In genomic region chr1:6743189-6744101, GRCh38 we compare ENCODE assay signal across 10 cellular contexts. TPM values are rescaled to one million over a fixed set of nuclear protein-coding genes. Genes with fewer than 3 reads are reported as not detected.
DNase-seq lines count a peak whose midpoint lies in the region; ATAC-seq and TF ChIP-seq lines count a peak whose summit lies in the region.
"Had no signal": no experiment of that assay in that cellular context is flagged by ENCODE, and none has a peak within 500 bp of the region (broad histone marks: within the 10 kb centered on the region; RNA-seq: fewer than 3 reads in every experiment).

No MANE protein-coding gene starts in this region.

- intact Hi-C loops in dendritic cell treated with granulocyte-macrophage colony-stimulating factor and Interleukin-4, amounts not matched to agents 40 ng/mL and 50 ng/mL, for 4 days (cut with micrococcal nuclease), result loop anchor here (5.0 kb wide), 1 partner anchor 39 kb away; no protein-coding TSS in a partner anchor
- intact Hi-C loops in uterus (cut with DNase I; ENCODE audit: low total_unique reads), result no loop called here

- DNase-seq in AG04449 (ENCODE audit: low read depth, low spot score), result peak; percentile 28
- no peak for DNase-seq in RWPE2 (ENCODE audit: low spot score)
- DNase-seq in uterus, result peak; percentile 56 to 62
- DNase-seq in NCI-H1930 (lab: John Stamatoyannopoulos, UW), result no peak
- no peak for DNase-seq in SK-N-DZ (ENCODE audit: low spot score)

- H3K27me3 Mint-ChIP-seq in dendritic cell treated with granulocyte-macrophage colony-stimulating factor and Interleukin-4, amounts not matched to agents 40 ng/mL and 50 ng/mL, for 4 days, result no peaks in the 10 kb centered on the region

- peak overlapping the region; percentile 53 for H3K4me3 Mint-ChIP-seq in dendritic cell treated with granulocyte-macrophage colony-stimulating factor and Interleukin-4, amounts not matched to agents 40 ng/mL and 50 ng/mL, for 4 days
- H3K4me3 Mint-ChIP-seq: stimulated activated naive CD8-positive, alpha-beta T cell treated with anti-CD3 and anti-CD28 coated beads, Interleukin-15, Interleukin-2, amounts not matched to agents 100 ng/mL and 50 ng/mL, for 24 hours had no signal

- peaks cover 3% of the 10 kb centered on the region for H3K9me3 Mint-ChIP-seq in dendritic cell treated with granulocyte-macrophage colony-stimulating factor and Interleukin-4, amounts not matched to agents 40 ng/mL and 50 ng/mL, for 4 days
- H3K9me3 Mint-ChIP-seq: stimulated activated naive CD8-positive, alpha-beta T cell treated with anti-CD3 and anti-CD28 coated beads, Interleukin-15, Interleukin-2, amounts not matched to agents 100 ng/mL and 50 ng/mL, for 24 hours had no signal

- CTCF ChIA-PET in AG04449 (lab: Yijun Ruan, JAX), result interaction anchor here (0.8 to 1.8 kb wide), 5 partner anchors 9 to 147 kb away, joined by 3 to 9 read pairs (median 3); no protein-coding TSS in a partner anchor

- H3K9me3 ChIP-seq in RWPE2 (ENCODE audit: severe bottlenecking) (no peaks in the 10 kb centered on the region), mesodermal cell (ENCODE audit: control insufficient read depth, low read length) (no peaks in the 10 kb centered on the region), uterus (no peaks in the 10 kb centered on the region)
- H3K9me3 ChIP-seq: body of pancreas had no signal

- H3K27ac ChIP-seq in RWPE2 (ENCODE audit: poor library complexity, severe bottlenecking) (peak overlapping the region; percentile 75), mesodermal cell (ENCODE audit: low read depth, low read length, severe bottlenecking) (peak overlapping the region; percentile 16), uterus (peak overlapping the region; percentile 76 to 89)
- H3K27ac ChIP-seq: body of pancreas had no signal

- peaks cover 39% of the 10 kb centered on the region for H3K4me1 Mint-ChIP-seq in dendritic cell treated with granulocyte-macrophage colony-stimulating factor and Interleukin-4, amounts not matched to agents 40 ng/mL and 50 ng/mL, for 4 days (ENCODE audit: low read depth)

- H3K4me3 ChIP-seq in AG04449 (ENCODE audit: low read depth, low read length), result no peak overlapping the region
- no peak overlapping the region for H3K4me3 ChIP-seq in RWPE2 (ENCODE audit: severe bottlenecking)
- no peak overlapping the region for H3K4me3 ChIP-seq in mesodermal cell (ENCODE audit: extremely low read depth, insufficient read depth, low read length, poor library complexity, severe bottlenecking)
- H3K4me3 ChIP-seq in uterus, result no peak overlapping the region
- H3K4me3 ChIP-seq: body of pancreas had no signal

- POLR2A ChIA-PET in AG04449 (lab: Yijun Ruan, JAX), result interaction anchor here (0.7 kb wide), 1 partner anchor 37 kb away, joined by 4 read pairs; no protein-coding TSS in a partner anchor

- H3K27me3 ChIP-seq in RWPE2 (ENCODE audit: insufficient read depth, poor library complexity, severe bottlenecking), result no peaks in the 10 kb centered on the region
- H3K27me3 ChIP-seq in uterus, result no peaks in the 10 kb centered on the region
- H3K27me3 ChIP-seq: body of pancreas had no signal

- H3K36me3 Mint-ChIP-seq in dendritic cell treated with granulocyte-macrophage colony-stimulating factor and Interleukin-4, amounts not matched to agents 40 ng/mL and 50 ng/mL, for 4 days (ENCODE audit: low read depth), result peaks cover 1% of the 10 kb centered on the region

- H3K27ac Mint-ChIP-seq in dendritic cell treated with granulocyte-macrophage colony-stimulating factor and Interleukin-4, amounts not matched to agents 40 ng/mL and 50 ng/mL, for 4 days, result peak overlapping the region; percentile 93
- H3K27ac Mint-ChIP-seq: stimulated activated naive CD8-positive, alpha-beta T cell treated with anti-CD3 and anti-CD28 coated beads, Interleukin-15, Interleukin-2, amounts not matched to agents 100 ng/mL and 50 ng/mL, for 24 hours had no signal

- H3K36me3 ChIP-seq in RWPE2 (ENCODE audit: low read depth), result no peaks in the 10 kb centered on the region
- H3K36me3 ChIP-seq in mesodermal cell (ENCODE audit: control insufficient read depth, insufficient read depth, low read length), result no peaks in the 10 kb centered on the region
- H3K36me3 ChIP-seq in uterus, result no peaks in the 10 kb centered on the region

- TF ChIP-seq POLR2A in uterus (IDR thresholded peaks at IDR 0.05), result no peak

- TF ChIP-seq CTCF in AG04449 (IDR thresholded peaks at IDR 0.05; ENCODE audit: insufficient read depth, low read length, missing control alignments) (no peak), RWPE2 (IDR thresholded peaks at IDR 0.05; ENCODE audit: poor library complexity, severe bottlenecking) (no peak), uterus (IDR thresholded peaks at IDR 0.05) (no peak)

- ATAC-seq in GM18907 (IDR thresholded peaks at IDR 0.05; ENCODE audit: unreplicated experiment), result peak; percentile 50
- peak; percentile 91 for ATAC-seq in RWPE2 (ENCODE audit: low read depth)
- ATAC-seq: body of pancreas had no signal

- WGBS in mesodermal cell (ENCODE audit: insufficient coverage in 2 of 2), 2 experiments, result 86 to 88% methylated on average over 13 to 15 of the region's 20 CpGs

- H3K4me1 ChIP-seq in RWPE2 (ENCODE audit: insufficient read depth, poor library complexity, severe bottlenecking), result peaks cover 17% of the 10 kb centered on the region
- H3K4me1 ChIP-seq in mesodermal cell (ENCODE audit: control insufficient read depth, insufficient read depth, low read length, poor library complexity, severe bottlenecking), result peaks cover 3% of the 10 kb centered on the region
- peaks cover 0 to 5% of the 10 kb centered on the region in 2 donors for H3K4me1 ChIP-seq in uterus
- H3K4me1 ChIP-seq: body of pancreas had no signal

RNA-seq across cellular contexts. Expression of gene CAMTA1, which starts 41.8 kb away (rescaled TPM):
- 146 TPM for polyA plus RNA-seq in mesodermal cell (2013, experiment 1 of 2)
- 132 TPM for polyA plus RNA-seq in mesodermal cell (2013, experiment 2 of 2)
- total RNA-seq in uterus, result 100 to 1,000 TPM in 1 of 4 donors, 10 to 100 TPM in 3; 29.7 to 427 (median 64.8) TPM
- 142 and 188 TPM in 2 replicates for polyA plus RNA-seq in SK-N-DZ (2014; cell fraction: cytosol; rRNA removed)
- 90.4 and 103 TPM in 2 replicates for polyA plus RNA-seq in SK-N-DZ (2014; cell fraction: nucleus; rRNA removed)

RNA-seq across cellular contexts. Expression of gene DNAJC11, which starts 41.8 kb away (rescaled TPM):
- 31.5 TPM for polyA plus RNA-seq in mesodermal cell (2013, experiment 1 of 2)
- polyA plus RNA-seq in mesodermal cell (2013, experiment 2 of 2), result 26.7 TPM
- total RNA-seq in uterus, result 10 to 100 TPM; 11.5 to 47.2 (median 22.3) TPM
- 41.3 and 44.1 TPM in 2 replicates for polyA plus RNA-seq in SK-N-DZ (2014; cell fraction: cytosol; rRNA removed)
- 43.5 and 76.1 TPM in 2 replicates for polyA plus RNA-seq in SK-N-DZ (2014; cell fraction: nucleus; rRNA removed)

Comparison
In these comparisons a context has a peak if more than half of its experiments do, and no peak if none do; other contexts are left out.
1. DNase-seq: peak in AG04449 (single experiment) and uterus (2 of 2); none in RWPE2 (single experiment), NCI-H1930 (0 of 2) and SK-N-DZ (single experiment).
2. H3K27ac ChIP-seq: peak in every context shown above with its lines; median percentile 82 in uterus; 75 in RWPE2; 16 in mesodermal cell.